Comparison of ENCODE assay signal across 38 cellular contexts in genomic region chr6:57215260-57215659, GRCh38.
"Had no signal": no experiment of that assay in that cellular context is flagged by ENCODE, and none has a peak within 500 bp of the region (broad histone marks: within the 10 kb centered on the region; RNA-seq: fewer than 3 reads in every experiment).

No MANE protein-coding gene starts in this region.

- FAIRE-seq: bronchial epithelial cell, TTC549 had no signal

- H3K4me1 ChIP-seq: ascending aorta had no signal

- ATAC-seq: activated CD4-positive, CD25-positive, alpha-beta regulatory T cell treated with anti-CD3 and anti-CD28 coated beads, Interleukin-2, amount 50 U/mL, for 24 hours; activated CD8-positive, alpha-beta T cell treated with anti-CD3 and anti-CD28 coated beads for 36 hours; activated naive CD8-positive, alpha-beta T cell treated with anti-CD3 and anti-CD28 coated beads, Interleukin-2, amount 50 U/mL, for 24 hours; activated T-cell treated with anti-CD3 and anti-CD28 coated beads, Interleukin-2, amount 50 U/mL, for 4 hours; activated T-cell treated with anti-CD3 and anti-CD28 coated beads, Interleukin-2, amount 50 U/mL, for 72 hours had no signal

- H3K4me3 ChIP-seq: ascending aorta, cardiac muscle cell had no signal

- H3K36me3 Mint-ChIP-seq: activated CD4-positive, alpha-beta memory T cell treated with anti-CD3 and anti-CD28 coated beads for 36 hours had no signal

- H3K27me3 ChIP-seq: ascending aorta, cardiac muscle cell had no signal

- H3K27me3 Mint-ChIP-seq: activated CD4-positive, alpha-beta memory T cell treated with anti-CD3 and anti-CD28 coated beads for 36 hours; activated naive CD4-positive, alpha-beta T cell treated with anti-CD3 and anti-CD28 coated beads, Interleukin-2, amount 10 ng/mL, durations not matched to agents 7 days and 5 days; brain; central memory CD8-positive, alpha-beta T cell had no signal

- H3K27ac Mint-ChIP-seq: activated CD4-positive, alpha-beta memory T cell treated with anti-CD3 and anti-CD28 coated beads for 36 hours; activated CD4-positive, alpha-beta T cell treated with anti-CD3 and anti-CD28 coated beads, Interleukin-2, amount 10 ng/mL, durations not matched to agents 24 days and 14 days; activated CD8-positive, alpha-beta T cell treated with anti-CD3 and anti-CD28 coated beads for 36 hours; activated naive CD4-positive, alpha-beta T cell treated with anti-CD3 and anti-CD28 coated beads, Interleukin-2, amount 10 ng/mL, durations not matched to agents 7 days and 5 days; activated naive CD4-positive, alpha-beta T cell treated with anti-CD3 and anti-CD28 coated beads, Interleukin-2, amount 50 U/mL, for 24 hours; activated naive CD8-positive, alpha-beta T cell; activated naive CD8-positive, alpha-beta T cell treated with anti-CD3 and anti-CD28 coated beads, Interleukin-2, amount 10 ng/mL, durations not matched to agents 7 days and 5 days; activated naive CD8-positive, alpha-beta T cell treated with anti-CD3 and anti-CD28 coated beads, Interleukin-2, amount 50 U/mL, for 24 hours; activated T-cell treated with anti-CD3 and anti-CD28 coated beads, Interleukin-2, amount 50 U/mL, for 72 hours; activated T-helper 2 cell treated with anti-CD3 and anti-CD28 coated beads, Interferon-gamma antibody, Interleukin-2, Interleukin-4, amounts not matched to agents 10 μg/mL and 5 μg/mL and 100 μg/mL, durations not matched to agents 14 hours and 24 hours and 36 hours; brain; T-helper 1 cell treated with Interleukin-12 subunit alpha and Interleukin-12 subunit beta and Interleukin-4 antibody, amounts not matched to agents 30 μg/mL and 1 μg/mL, for 36 hours; T-helper 2 cell treated with Interferon-gamma antibody and Interleukin-4, amounts not matched to agents 5 μg/mL and 100 μg/mL, for 36 hours had no signal

- H3K36me3 ChIP-seq: ascending aorta, cardiac muscle cell had no signal

- H3K4me3 Mint-ChIP-seq: activated CD4-positive, alpha-beta memory T cell treated with anti-CD3 and anti-CD28 coated beads for 36 hours; activated CD4-positive, alpha-beta T cell treated with anti-CD3 and anti-CD28 coated beads, Interleukin-2, amount 10 ng/mL, durations not matched to agents 24 days and 14 days; activated CD8-positive, alpha-beta T cell treated with anti-CD3 and anti-CD28 coated beads for 36 hours; activated naive CD4-positive, alpha-beta T cell treated with anti-CD3 and anti-CD28 coated beads, Interleukin-2, amount 10 ng/mL, durations not matched to agents 7 days and 5 days; activated naive CD8-positive, alpha-beta T cell; activated naive CD8-positive, alpha-beta T cell treated with anti-CD3 and anti-CD28 coated beads, Interleukin-2, amount 10 ng/mL, durations not matched to agents 7 days and 5 days; activated naive CD8-positive, alpha-beta T cell treated with anti-CD3 and anti-CD28 coated beads, Interleukin-2, amount 50 U/mL, for 24 hours; activated T-cell treated with anti-CD3 and anti-CD28 coated beads, Interleukin-2, amount 50 U/mL, for 4 hours; activated T-cell treated with anti-CD3 and anti-CD28 coated beads, Interleukin-2, amount 50 U/mL, for 72 hours; brain; central memory CD8-positive, alpha-beta T cell; T-helper 1 cell treated with Interleukin-12 subunit alpha and Interleukin-12 subunit beta and Interleukin-4 antibody, amounts not matched to agents 30 μg/mL and 1 μg/mL, for 36 hours had no signal

- H3K27ac ChIP-seq: ascending aorta, cardiac muscle cell had no signal

- DNase-seq: activated CD4-positive, alpha-beta memory T cell treated with anti-CD3 and anti-CD28 coated beads for 36 hours; activated CD4-positive, alpha-beta T cell treated with anti-CD3 and anti-CD28 coated beads for 1 hour; activated CD4-positive, alpha-beta T cell treated with anti-CD3 and anti-CD28 coated beads for 4 hours; activated CD4-positive, alpha-beta T cell treated with anti-CD3 and anti-CD28 coated beads, Interleukin-2, amount 10 ng/mL, durations not matched to agents 24 days and 14 days; activated CD4-positive, alpha-beta T cell treated with anti-CD3 and anti-CD28 coated beads, Interleukin-2, amount 50 U/mL, for 1 hour; activated CD4-positive, alpha-beta T cell treated with anti-CD3 and anti-CD28 coated beads, Interleukin-2, amount 50 U/mL, for 4 hours; activated CD4-positive, CD25-positive, alpha-beta regulatory T cell; activated CD8-positive, alpha-beta memory T cell treated with anti-CD3 and anti-CD28 coated beads, Interleukin-2, amount 50 U/mL, for 4 hours; activated CD8-positive, alpha-beta T cell treated with anti-CD3 and anti-CD28 coated beads for 36 hours; activated effector memory CD4-positive, alpha-beta T cell treated with Interleukin-2 at 50 U/mL for 16 hours; activated gamma-delta T cell; activated naive CD4-positive, alpha-beta T cell treated with anti-CD3 and anti-CD28 coated beads, Interleukin-2, amount 10 ng/mL, durations not matched to agents 7 days and 5 days; activated naive CD4-positive, alpha-beta T cell treated with Interleukin-2 at 50 U/mL for 16 hours; activated naive CD8-positive, alpha-beta T cell treated with anti-CD3 and anti-CD28 coated beads, Interleukin-2, amount 10 ng/mL, durations not matched to agents 7 days and 5 days; activated naive CD8-positive, alpha-beta T cell treated with anti-CD3 and anti-CD28 coated beads, Interleukin-2, amount 50 U/mL, for 24 hours; activated T-cell treated with anti-CD3 and anti-CD28 coated beads for 4 hours; activated T-cell treated with anti-CD3 and anti-CD28 coated beads, Interleukin-2, amount 50 U/mL, for 1 hour; activated T-cell treated with anti-CD3 and anti-CD28 coated beads, Interleukin-2, amount 50 U/mL, for 4 hours; activated T-cell treated with anti-CD3 and anti-CD28 coated beads, Interleukin-2, amount 50 U/mL, for 72 hours; amygdala; anterior cingulate cortex; caudate nucleus; cerebellar nuclear complex; T-helper 1 cell; T-helper 2 cell; T-helper 9 cell had no signal

- H3K9me3 Mint-ChIP-seq: activated naive CD8-positive, alpha-beta T cell treated with anti-CD3 and anti-CD28 coated beads, Interleukin-2, amount 50 U/mL, for 24 hours; central memory CD8-positive, alpha-beta T cell had no signal
